In the genomic region with DNA sequence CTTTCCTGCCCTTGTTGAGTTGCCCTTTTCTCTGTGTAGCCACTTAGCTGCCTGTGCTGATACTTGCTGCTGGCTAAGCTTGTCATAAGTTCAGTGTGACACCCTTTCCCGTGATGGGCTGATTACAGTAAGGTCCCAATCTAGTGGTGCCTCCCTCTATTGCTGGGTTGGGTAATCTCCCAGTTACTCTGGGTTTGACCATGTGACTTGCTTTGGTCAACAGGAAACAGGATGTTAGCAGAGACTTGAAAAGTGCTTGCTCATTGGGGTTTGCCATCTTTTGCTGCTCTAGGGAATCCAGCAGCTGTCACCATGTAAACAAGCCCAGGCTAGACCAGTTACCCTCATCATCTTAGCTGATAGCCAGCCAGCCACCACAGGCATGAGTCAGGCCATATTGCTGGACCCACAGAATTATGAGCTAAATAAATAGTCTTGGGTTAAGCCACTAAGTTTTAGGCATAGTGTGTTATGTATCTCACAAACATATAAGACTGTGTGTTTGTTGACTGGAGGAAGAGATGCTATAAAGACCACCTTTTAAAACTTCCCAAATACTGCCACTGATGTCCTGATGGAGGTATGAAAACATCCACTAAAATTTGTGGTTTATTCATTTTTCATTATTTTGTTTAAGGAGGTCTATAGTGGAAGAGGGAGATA, we compare ENCODE assay signal across 8 cellular contexts. TPM values are rescaled to one million over a fixed set of nuclear protein-coding genes. Genes with fewer than 3 reads are reported as not detected.
DNase-seq lines count a peak whose midpoint lies in the region; ATAC-seq and TF ChIP-seq lines count a peak whose summit lies in the region.

No MANE protein-coding gene starts in this region.

- no peak overlapping the region for H3K4me3 ChIP-seq in PC-9

- peak overlapping the region; percentile 36 for H3K27ac ChIP-seq in PC-9
- H3K27ac ChIP-seq in epithelial cell of prostate: peak overlapping the region; percentile 85

- H3K4me1 Mint-ChIP-seq in stimulated activated memory B cell treated with anti-CD40 and anti-IgM and Interleukin-4, amounts not matched to agents 10 μg/mL and 1 μg/mL and 100 μg/mL, for 72 hours: no peaks in the 10 kb centered on the region

- CTCF ChIA-PET in PC-9 (lab: Charles Lee): interaction anchor here (1.1 kb wide), 1 partner anchor 14 kb away, joined by 3 read pairs; no protein-coding TSS in a partner anchor

- no peak overlapping the region for H3K4me3 Mint-ChIP-seq in stimulated activated memory B cell treated with anti-CD40 and anti-IgM and Interleukin-4, amounts not matched to agents 10 μg/mL and 1 μg/mL and 100 μg/mL, for 72 hours

- intact Hi-C loops in PC-9 (cut with micrococcal nuclease; ENCODE audit: unreplicated experiment): no loop called here

- H3F3A ChIP-seq in PC-9 (ENCODE audit: insufficient read depth, low read depth): peaks cover 21% of the 10 kb centered on the region; the same call in 1 of the 2 replicates

- peaks cover 17% of the 10 kb centered on the region for H3K9me3 ChIP-seq in PC-9 (ENCODE audit: insufficient read depth, low read depth)

- peaks cover 46% of the 10 kb centered on the region for H3K27me3 Mint-ChIP-seq in stimulated activated memory B cell treated with anti-CD40 and anti-IgM and Interleukin-4, amounts not matched to agents 10 μg/mL and 1 μg/mL and 100 μg/mL, for 72 hours

- H2AFZ ChIP-seq in PC-9: no peak overlapping the region

- no peaks in the 10 kb centered on the region for H3K36me3 ChIP-seq in PC-9 (ENCODE audit: low read depth)

- BruUV-seq in PC-9 (replicated peaks; lab: Mats Ljungman, UMichigan): no TSS peak

- DNase-seq in NCI-H82 (lab: John Stamatoyannopoulos, UW) (peak; percentile 39), NCI-H82 treated with DMSO at 0.1 percent for 48 hours (lab: John Stamatoyannopoulos, UW; ENCODE audit: unreplicated experiment) (no peak), PC-9 (peak; percentile 44 to 90), epithelial cell of prostate (ENCODE audit: low read depth, low spot score) (peak; percentile 98)

- H3K36me3 Mint-ChIP-seq in stimulated activated memory B cell treated with anti-CD40 and anti-IgM and Interleukin-4, amounts not matched to agents 10 μg/mL and 1 μg/mL and 100 μg/mL, for 72 hours: no peaks in the 10 kb centered on the region

- POLR2A ChIA-PET in PC-9 (lab: Charles Lee; ENCODE audit: unreplicated experiment): no interaction called here

- H3K9me3 Mint-ChIP-seq in stimulated activated memory B cell treated with anti-CD40 and anti-IgM and Interleukin-4, amounts not matched to agents 10 μg/mL and 1 μg/mL and 100 μg/mL, for 72 hours: no peaks in the 10 kb centered on the region

- H3K9me2 ChIP-seq in PC-9 (ENCODE audit: insufficient read depth): no peaks in the 10 kb centered on the region

- no peak overlapping the region; the same call in 1 of the 2 replicates for H3K4me2 ChIP-seq in PC-9

- H3K79me2 ChIP-seq in PC-9 (ENCODE audit: low read depth): no peaks in the 10 kb centered on the region

- TF ChIP-seq CTCF in PC-9 (conservative IDR thresholded peaks at IDR 0.05): no peak

- H4K20me1 ChIP-seq in PC-9 (ENCODE audit: insufficient read depth): no peaks in the 10 kb centered on the region

- H3K27ac Mint-ChIP-seq in stimulated activated memory B cell treated with anti-CD40 and anti-IgM and Interleukin-4, amounts not matched to agents 10 μg/mL and 1 μg/mL and 100 μg/mL, for 72 hours: no peak overlapping the region

- ATAC-seq in HG02884 (IDR thresholded peaks at IDR 0.05; ENCODE audit: unreplicated experiment): peak; percentile 57
- ATAC-seq in stimulated activated memory B cell treated with anti-CD40 and anti-IgM and Interleukin-4, amounts not matched to agents 10 μg/mL and 1 μg/mL and 100 μg/mL, for 72 hours: peak; percentile 60
- no peak for ATAC-seq in GM21576 (IDR thresholded peaks at IDR 0.05; ENCODE audit: unreplicated experiment)
- ATAC-seq in GM18511 (IDR thresholded peaks at IDR 0.05; ENCODE audit: unreplicated experiment): no peak

- no peaks in the 10 kb centered on the region for H3K27me3 ChIP-seq in PC-9 (ENCODE audit: insufficient read depth, low read depth)

- H3K4me1 ChIP-seq in PC-9 (replicated peaks; ENCODE audit: insufficient read depth): peaks cover 13% of the 10 kb centered on the region

RNA-seq across cellular contexts. Expression of a gene that starts 4.0 kb away (rescaled TPM):
- not detected in 2 replicates for total RNA-seq in PC-9 (2021)

Comparison
In these comparisons a context has a peak if more than half of its experiments do, and no peak if none do; other contexts are left out.
1. ATAC-seq: peak in HG02884 (single experiment) and stimulated activated memory B cell treated with anti-CD40 and anti-IgM and Interleukin-4, amounts not matched to agents 10 μg/mL and 1 μg/mL and 100 μg/mL, for 72 hours (single experiment); none in GM21576 (single experiment) and GM18511 (single experiment).